ENCODE assay signal across 8 cellular contexts in the genomic region with DNA sequence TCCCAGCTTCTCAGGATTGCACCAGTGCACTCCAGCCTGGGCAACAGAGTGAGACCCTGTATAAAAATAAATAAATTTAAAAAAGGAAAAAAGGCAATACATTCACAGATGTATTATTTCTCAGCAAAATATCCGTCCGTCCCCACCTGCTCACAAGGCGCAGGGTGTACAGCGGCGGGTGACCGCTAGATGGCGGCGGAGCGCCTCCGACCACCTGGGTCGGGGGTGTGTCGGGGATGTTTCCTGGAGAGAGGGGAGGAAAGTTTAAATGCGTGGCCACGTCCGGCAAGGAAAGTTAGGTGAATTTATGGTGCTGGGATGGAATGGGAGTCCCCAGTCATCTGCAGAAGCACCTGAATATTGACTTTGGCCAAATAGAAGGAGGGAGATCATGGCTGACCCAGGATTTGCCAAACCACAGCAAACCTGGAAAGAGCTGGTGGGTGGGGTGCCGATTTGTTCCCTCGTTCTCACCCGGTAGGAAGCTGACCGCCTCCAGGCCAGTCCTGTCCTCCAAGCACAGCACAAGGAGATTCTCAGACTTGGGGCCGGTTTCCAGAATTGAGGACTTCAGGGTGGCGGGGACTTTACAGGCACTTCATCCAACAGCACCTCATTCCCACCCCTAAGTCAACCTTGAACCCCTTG.
DNase-seq lines count a peak whose midpoint lies in the region; ATAC-seq and TF ChIP-seq lines count a peak whose summit lies in the region.

No MANE protein-coding gene starts in this region.

- peaks cover 13% of the 10 kb centered on the region for H3K4me1 Mint-ChIP-seq in activated T-helper 2 cell treated with anti-CD3 and anti-CD28 coated beads, Interferon-gamma antibody, Interleukin-2, Interleukin-4, amounts not matched to agents 10 μg/mL and 5 μg/mL and 100 μg/mL, durations not matched to agents 14 hours and 24 hours and 36 hours (ENCODE audit: low read depth)

- CTCF ChIA-PET in BJ (lab: Yijun Ruan, JAX) (interaction anchor here (0.5 to 7.7 kb wide), 26 partner anchors 8 to 368 kb away, joined by 3 to 127 read pairs (median 4); partner anchors contain the start of gene TMEM266), PC-9 (lab: Charles Lee) (no interaction called here)

- WGBS in GM23248 (ENCODE audit: low coverage in 1 of 2, low lambda C conversion rate in 2 of 2, missing lambda C conversion rate in 2 of 2), 2 experiments: 11 to 12% methylated on average over 21 of the region's 21 CpGs

- H3K9me3 Mint-ChIP-seq in activated T-helper 2 cell treated with anti-CD3 and anti-CD28 coated beads, Interferon-gamma antibody, Interleukin-2, Interleukin-4, amounts not matched to agents 10 μg/mL and 5 μg/mL and 100 μg/mL, durations not matched to agents 14 hours and 24 hours and 36 hours: no peaks in the 10 kb centered on the region

- no peaks in the 10 kb centered on the region; the same call in 1 of the 2 replicates for H3F3A ChIP-seq in GM23248 (ENCODE audit: insufficient read depth)
- 0 out of 2 replicates have a peak, but pooled peaks cover 4% of the 10 kb centered on the region for H3F3A ChIP-seq in PC-9 (ENCODE audit: insufficient read depth, low read depth)

- H3K9me3 ChIP-seq in GM23248 (ENCODE audit: low read depth) (no peaks in the 10 kb centered on the region), PC-9 (ENCODE audit: insufficient read depth, low read depth) (no peaks in the 10 kb centered on the region)

- intact Hi-C loops in PC-9 (cut with micrococcal nuclease; ENCODE audit: unreplicated experiment): loop anchor here (1.0 kb wide), 1 partner anchor 718 kb away; no protein-coding TSS in a partner anchor
- intact Hi-C loops in activated T-helper 2 cell treated with anti-CD3 and anti-CD28 coated beads, Interferon-gamma antibody, Interleukin-2, Interleukin-4, amounts not matched to agents 10 μg/mL and 5 μg/mL and 100 μg/mL, durations not matched to agents 14 hours and 24 hours and 36 hours (cut with micrococcal nuclease): no loop called here

- DNase-seq in BJ (ENCODE audit: low read depth) (no peak), GM23248 (peak; percentile 52), PC-9 (peak in 1 of 2 experiments; percentile 71), glomerular visceral epithelial cell (ENCODE audit: extremely low spot score) (peak; percentile 49), renal cortical epithelial cell (ENCODE audit: low read depth) (peak; percentile 1), amniotic stem cell (lab: John Stamatoyannopoulos, UW) (no peak)
- peak; percentile 55 for DNase-seq in activated T-helper 2 cell treated with anti-CD3 and anti-CD28 coated beads, Interferon-gamma antibody, Interleukin-2, Interleukin-4, amounts not matched to agents 10 μg/mL and 5 μg/mL and 100 μg/mL, durations not matched to agents 14 hours and 24 hours and 36 hours (ENCODE audit: low spot score)

- H3K36me3 Mint-ChIP-seq in activated T-helper 2 cell treated with anti-CD3 and anti-CD28 coated beads, Interferon-gamma antibody, Interleukin-2, Interleukin-4, amounts not matched to agents 10 μg/mL and 5 μg/mL and 100 μg/mL, durations not matched to agents 14 hours and 24 hours and 36 hours (ENCODE audit: low read depth): no peaks in the 10 kb centered on the region

- in situ Hi-C loops in GM23248 (cut with MboI): loop anchor here (25.0 kb wide), 1 partner anchor 336 kb away; no protein-coding TSS in a partner anchor

- H3K9me2 ChIP-seq in GM23248 (ENCODE audit: insufficient read depth) (no peaks in the 10 kb centered on the region), PC-9 (ENCODE audit: insufficient read depth) (no peaks in the 10 kb centered on the region)

- H3K4me1 ChIP-seq in GM23248 (ENCODE audit: insufficient read depth): peaks cover 9% of the 10 kb centered on the region; the same call in 1 of the 2 replicates
- H3K4me1 ChIP-seq in PC-9 (replicated peaks; ENCODE audit: insufficient read depth): peaks cover 11% of the 10 kb centered on the region

- ATAC-seq in GM21737 (IDR thresholded peaks at IDR 0.05; ENCODE audit: unreplicated experiment): no peak

- no peak overlapping the region for H2AFZ ChIP-seq in GM23248
- no peak overlapping the region for H2AFZ ChIP-seq in PC-9

- no TSS peak for BruUV-seq in PC-9 (replicated peaks; lab: Mats Ljungman, UMichigan)

- POLR2A ChIA-PET in BJ (lab: Charles Lee): no interaction called here
- POLR2A ChIA-PET in PC-9 (lab: Charles Lee; ENCODE audit: unreplicated experiment): no interaction called here

- H3K4me3 ChIP-seq in BJ (ENCODE audit: low read depth, low read length): no peak overlapping the region
- H3K4me3 ChIP-seq in GM23248: no peak overlapping the region
- peak overlapping the region; percentile 35; the same call in 1 of the 2 replicates for H3K4me3 ChIP-seq in PC-9

- no peak overlapping the region for H3K4me3 Mint-ChIP-seq in activated T-helper 2 cell treated with anti-CD3 and anti-CD28 coated beads, Interferon-gamma antibody, Interleukin-2, Interleukin-4, amounts not matched to agents 10 μg/mL and 5 μg/mL and 100 μg/mL, durations not matched to agents 14 hours and 24 hours and 36 hours (ENCODE audit: low read depth)

- H3K27me3 Mint-ChIP-seq in activated T-helper 2 cell treated with anti-CD3 and anti-CD28 coated beads, Interferon-gamma antibody, Interleukin-2, Interleukin-4, amounts not matched to agents 10 μg/mL and 5 μg/mL and 100 μg/mL, durations not matched to agents 14 hours and 24 hours and 36 hours (ENCODE audit: low read depth): peaks cover 31% of the 10 kb centered on the region

- H3K36me3 ChIP-seq in BJ (ENCODE audit: control insufficient read depth, insufficient read depth, low read length): no peaks in the 10 kb centered on the region
- H3K36me3 ChIP-seq in GM23248 (ENCODE audit: low read depth): no peaks in the 10 kb centered on the region
- H3K36me3 ChIP-seq in PC-9 (ENCODE audit: low read depth): no peaks in the 10 kb centered on the region

- H4K20me1 ChIP-seq in GM23248 (ENCODE audit: insufficient read depth) (no peaks in the 10 kb centered on the region), PC-9 (ENCODE audit: insufficient read depth) (no peaks in the 10 kb centered on the region)

- H3K4me2 ChIP-seq in GM23248 (ENCODE audit: unreplicated experiment) (no peak overlapping the region), PC-9 (peak overlapping the region; percentile 73)

- no peak overlapping the region for H3K27ac ChIP-seq in GM23248
- no peak overlapping the region for H3K27ac ChIP-seq in PC-9

- H3K27me3 ChIP-seq in BJ (ENCODE audit: control insufficient read depth, insufficient read depth, low read length) (peaks cover 17% of the 10 kb centered on the region), GM23248 (replicated peaks; ENCODE audit: insufficient read depth) (peaks cover 33% of the 10 kb centered on the region), PC-9 (ENCODE audit: insufficient read depth, low read depth) (peaks cover 34% of the 10 kb centered on the region)

- H3K79me2 ChIP-seq in GM23248 (ENCODE audit: insufficient read depth) (no peaks in the 10 kb centered on the region), PC-9 (ENCODE audit: low read depth) (no peaks in the 10 kb centered on the region)

- no peak overlapping the region for H3K27ac Mint-ChIP-seq in activated T-helper 2 cell treated with anti-CD3 and anti-CD28 coated beads, Interferon-gamma antibody, Interleukin-2, Interleukin-4, amounts not matched to agents 10 μg/mL and 5 μg/mL and 100 μg/mL, durations not matched to agents 14 hours and 24 hours and 36 hours

- no peak overlapping the region for H3K9ac ChIP-seq in GM23248

- TF ChIP-seq CTCF in BJ (IDR thresholded peaks at IDR 0.05; ENCODE audit: insufficient read depth, low read depth, low read length) (peak; percentile 99), PC-9 (conservative IDR thresholded peaks at IDR 0.05) (peak; percentile 96)

Comparison
In these comparisons a context has a peak if more than half of its experiments do, and no peak if none do; other contexts are left out.
1. DNase-seq: peak in GM23248 (single experiment), activated T-helper 2 cell treated with anti-CD3 and anti-CD28 coated beads, Interferon-gamma antibody, Interleukin-2, Interleukin-4, amounts not matched to agents 10 μg/mL and 5 μg/mL and 100 μg/mL, durations not matched to agents 14 hours and 24 hours and 36 hours (single experiment), glomerular visceral epithelial cell (single experiment) and renal cortical epithelial cell (single experiment); none in BJ (single experiment) and amniotic stem cell (single experiment).